Comparison of ENCODE assay signal across 2 cellular contexts in genomic region chr15:63195257-63196023, GRCh38.
TF ChIP-seq lines count a peak whose summit lies in the region.

No MANE protein-coding gene starts in this region.

TF ChIP-seq in GM23338, 12 proteins besides CTCF, POLR2A, EP300 and RAD21 (continued from another document):
- TF ChIP-seq, protein P1, sequence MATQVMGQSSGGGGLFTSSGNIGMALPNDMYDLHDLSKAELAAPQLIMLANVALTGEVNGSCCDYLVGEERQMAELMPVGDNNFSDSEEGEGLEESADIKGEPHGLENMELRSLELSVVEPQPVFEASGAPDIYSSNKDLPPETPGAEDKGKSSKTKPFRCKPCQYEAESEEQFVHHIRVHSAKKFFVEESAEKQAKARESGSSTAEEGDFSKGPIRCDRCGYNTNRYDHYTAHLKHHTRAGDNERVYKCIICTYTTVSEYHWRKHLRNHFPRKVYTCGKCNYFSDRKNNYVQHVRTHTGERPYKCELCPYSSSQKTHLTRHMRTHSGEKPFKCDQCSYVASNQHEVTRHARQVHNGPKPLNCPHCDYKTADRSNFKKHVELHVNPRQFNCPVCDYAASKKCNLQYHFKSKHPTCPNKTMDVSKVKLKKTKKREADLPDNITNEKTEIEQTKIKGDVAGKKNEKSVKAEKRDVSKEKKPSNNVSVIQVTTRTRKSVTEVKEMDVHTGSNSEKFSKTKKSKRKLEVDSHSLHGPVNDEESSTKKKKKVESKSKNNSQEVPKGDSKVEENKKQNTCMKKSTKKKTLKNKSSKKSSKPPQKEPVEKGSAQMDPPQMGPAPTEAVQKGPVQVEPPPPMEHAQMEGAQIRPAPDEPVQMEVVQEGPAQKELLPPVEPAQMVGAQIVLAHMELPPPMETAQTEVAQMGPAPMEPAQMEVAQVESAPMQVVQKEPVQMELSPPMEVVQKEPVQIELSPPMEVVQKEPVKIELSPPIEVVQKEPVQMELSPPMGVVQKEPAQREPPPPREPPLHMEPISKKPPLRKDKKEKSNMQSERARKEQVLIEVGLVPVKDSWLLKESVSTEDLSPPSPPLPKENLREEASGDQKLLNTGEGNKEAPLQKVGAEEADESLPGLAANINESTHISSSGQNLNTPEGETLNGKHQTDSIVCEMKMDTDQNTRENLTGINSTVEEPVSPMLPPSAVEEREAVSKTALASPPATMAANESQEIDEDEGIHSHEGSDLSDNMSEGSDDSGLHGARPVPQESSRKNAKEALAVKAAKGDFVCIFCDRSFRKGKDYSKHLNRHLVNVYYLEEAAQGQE (IDR thresholded peaks at IDR 0.05; ENCODE audit: unreplicated experiment) = no peak
- TF ChIP-seq EZH2phosphoT487 (IDR thresholded peaks at IDR 0.05; ENCODE audit: unreplicated experiment) (no peak), JUNB (IDR thresholded peaks at IDR 0.05; ENCODE audit: unreplicated experiment) (no peak), CREB1 (CRISPR knock-in tag; IDR thresholded peaks at IDR 0.05; ENCODE audit: low read depth) (no peak), ZNF331 (CRISPR knock-in tag; IDR thresholded peaks at IDR 0.05; ENCODE audit: low read depth) (no peak), ZNF114 (CRISPR knock-in tag; IDR thresholded peaks at IDR 0.05) (no peak), EZH2 (IDR thresholded peaks at IDR 0.05; ENCODE audit: low read depth, unreplicated experiment) (no peak), NANOG (IDR thresholded peaks at IDR 0.05; ENCODE audit: borderline replicate concordance) (no peak), ETS1 (IDR thresholded peaks at IDR 0.05) (no peak), STAT1 (IDR thresholded peaks at IDR 0.05; ENCODE audit: unreplicated experiment) (no peak)
- TF ChIP-seq, protein P2, sequence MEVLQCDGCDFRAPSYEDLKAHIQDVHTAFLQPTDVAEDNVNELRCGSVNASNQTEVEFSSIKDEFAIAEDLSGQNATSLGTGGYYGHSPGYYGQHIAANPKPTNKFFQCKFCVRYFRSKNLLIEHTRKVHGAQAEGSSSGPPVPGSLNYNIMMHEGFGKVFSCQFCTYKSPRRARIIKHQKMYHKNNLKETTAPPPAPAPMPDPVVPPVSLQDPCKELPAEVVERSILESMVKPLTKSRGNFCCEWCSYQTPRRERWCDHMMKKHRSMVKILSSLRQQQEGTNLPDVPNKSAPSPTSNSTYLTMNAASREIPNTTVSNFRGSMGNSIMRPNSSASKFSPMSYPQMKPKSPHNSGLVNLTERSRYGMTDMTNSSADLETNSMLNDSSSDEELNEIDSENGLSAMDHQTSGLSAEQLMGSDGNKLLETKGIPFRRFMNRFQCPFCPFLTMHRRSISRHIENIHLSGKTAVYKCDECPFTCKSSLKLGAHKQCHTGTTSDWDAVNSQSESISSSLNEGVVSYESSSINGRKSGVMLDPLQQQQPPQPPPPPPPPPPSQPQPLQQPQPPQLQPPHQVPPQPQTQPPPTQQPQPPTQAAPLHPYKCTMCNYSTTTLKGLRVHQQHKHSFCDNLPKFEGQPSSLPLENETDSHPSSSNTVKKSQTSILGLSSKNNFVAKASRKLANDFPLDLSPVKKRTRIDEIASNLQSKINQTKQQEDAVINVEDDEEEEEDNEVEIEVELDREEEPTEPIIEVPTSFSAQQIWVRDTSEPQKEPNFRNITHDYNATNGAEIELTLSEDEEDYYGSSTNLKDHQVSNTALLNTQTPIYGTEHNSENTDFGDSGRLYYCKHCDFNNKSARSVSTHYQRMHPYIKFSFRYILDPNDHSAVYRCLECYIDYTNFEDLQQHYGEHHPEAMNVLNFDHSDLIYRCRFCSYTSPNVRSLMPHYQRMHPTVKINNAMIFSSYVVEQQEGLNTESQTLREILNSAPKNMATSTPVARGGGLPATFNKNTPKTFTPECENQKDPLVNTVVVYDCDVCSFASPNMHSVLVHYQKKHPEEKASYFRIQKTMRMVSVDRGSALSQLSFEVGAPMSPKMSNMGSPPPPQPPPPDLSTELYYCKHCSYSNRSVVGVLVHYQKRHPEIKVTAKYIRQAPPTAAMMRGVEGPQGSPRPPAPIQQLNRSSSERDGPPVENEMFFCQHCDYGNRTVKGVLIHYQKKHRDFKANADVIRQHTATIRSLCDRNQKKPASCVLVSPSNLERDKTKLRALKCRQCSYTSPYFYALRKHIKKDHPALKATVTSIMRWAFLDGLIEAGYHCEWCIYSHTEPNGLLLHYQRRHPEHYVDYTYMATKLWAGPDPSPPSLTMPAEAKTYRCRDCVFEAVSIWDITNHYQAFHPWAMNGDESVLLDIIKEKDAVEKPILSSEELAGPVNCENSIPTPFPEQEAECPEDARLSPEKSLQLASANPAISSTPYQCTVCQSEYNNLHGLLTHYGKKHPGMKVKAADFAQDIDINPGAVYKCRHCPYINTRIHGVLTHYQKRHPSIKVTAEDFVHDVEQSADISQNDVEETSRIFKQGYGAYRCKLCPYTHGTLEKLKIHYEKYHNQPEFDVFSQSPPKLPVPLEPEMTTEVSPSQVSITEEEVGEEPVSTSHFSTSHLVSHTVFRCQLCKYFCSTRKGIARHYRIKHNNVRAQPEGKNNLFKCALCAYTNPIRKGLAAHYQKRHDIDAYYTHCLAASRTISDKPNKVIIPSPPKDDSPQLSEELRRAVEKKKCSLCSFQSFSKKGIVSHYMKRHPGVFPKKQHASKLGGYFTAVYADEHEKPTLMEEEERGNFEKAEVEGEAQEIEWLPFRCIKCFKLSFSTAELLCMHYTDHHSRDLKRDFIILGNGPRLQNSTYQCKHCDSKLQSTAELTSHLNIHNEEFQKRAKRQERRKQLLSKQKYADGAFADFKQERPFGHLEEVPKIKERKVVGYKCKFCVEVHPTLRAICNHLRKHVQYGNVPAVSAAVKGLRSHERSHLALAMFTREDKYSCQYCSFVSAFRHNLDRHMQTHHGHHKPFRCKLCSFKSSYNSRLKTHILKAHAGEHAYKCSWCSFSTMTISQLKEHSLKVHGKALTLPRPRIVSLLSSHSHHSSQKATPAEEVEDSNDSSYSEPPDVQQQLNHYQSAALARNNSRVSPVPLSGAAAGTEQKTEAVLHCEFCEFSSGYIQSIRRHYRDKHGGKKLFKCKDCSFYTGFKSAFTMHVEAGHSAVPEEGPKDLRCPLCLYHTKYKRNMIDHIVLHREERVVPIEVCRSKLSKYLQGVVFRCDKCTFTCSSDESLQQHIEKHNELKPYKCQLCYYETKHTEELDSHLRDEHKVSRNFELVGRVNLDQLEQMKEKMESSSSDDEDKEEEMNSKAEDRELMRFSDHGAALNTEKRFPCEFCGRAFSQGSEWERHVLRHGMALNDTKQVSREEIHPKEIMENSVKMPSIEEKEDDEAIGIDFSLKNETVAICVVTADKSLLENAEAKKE (CRISPR knock-in tag; IDR thresholded peaks at IDR 0.05) = no peak

TF ChIP-seq in SK-N-SH treated with all-trans-retinoic acid at 6 μM for 48 hours, 23 proteins besides CTCF, POLR2A, EP300 and RAD21 (continued from another document):
- TF ChIP-seq, protein P3, sequence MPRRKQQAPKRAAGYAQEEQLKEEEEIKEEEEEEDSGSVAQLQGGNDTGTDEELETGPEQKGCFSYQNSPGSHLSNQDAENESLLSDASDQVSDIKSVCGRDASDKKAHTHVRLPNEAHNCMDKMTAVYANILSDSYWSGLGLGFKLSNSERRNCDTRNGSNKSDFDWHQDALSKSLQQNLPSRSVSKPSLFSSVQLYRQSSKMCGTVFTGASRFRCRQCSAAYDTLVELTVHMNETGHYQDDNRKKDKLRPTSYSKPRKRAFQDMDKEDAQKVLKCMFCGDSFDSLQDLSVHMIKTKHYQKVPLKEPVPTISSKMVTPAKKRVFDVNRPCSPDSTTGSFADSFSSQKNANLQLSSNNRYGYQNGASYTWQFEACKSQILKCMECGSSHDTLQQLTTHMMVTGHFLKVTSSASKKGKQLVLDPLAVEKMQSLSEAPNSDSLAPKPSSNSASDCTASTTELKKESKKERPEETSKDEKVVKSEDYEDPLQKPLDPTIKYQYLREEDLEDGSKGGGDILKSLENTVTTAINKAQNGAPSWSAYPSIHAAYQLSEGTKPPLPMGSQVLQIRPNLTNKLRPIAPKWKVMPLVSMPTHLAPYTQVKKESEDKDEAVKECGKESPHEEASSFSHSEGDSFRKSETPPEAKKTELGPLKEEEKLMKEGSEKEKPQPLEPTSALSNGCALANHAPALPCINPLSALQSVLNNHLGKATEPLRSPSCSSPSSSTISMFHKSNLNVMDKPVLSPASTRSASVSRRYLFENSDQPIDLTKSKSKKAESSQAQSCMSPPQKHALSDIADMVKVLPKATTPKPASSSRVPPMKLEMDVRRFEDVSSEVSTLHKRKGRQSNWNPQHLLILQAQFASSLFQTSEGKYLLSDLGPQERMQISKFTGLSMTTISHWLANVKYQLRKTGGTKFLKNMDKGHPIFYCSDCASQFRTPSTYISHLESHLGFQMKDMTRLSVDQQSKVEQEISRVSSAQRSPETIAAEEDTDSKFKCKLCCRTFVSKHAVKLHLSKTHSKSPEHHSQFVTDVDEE (CRISPR knock-in tag; IDR thresholded peaks at IDR 0.05) = no peak
